ENCODE assay signal across 8 cellular contexts in genomic region chr1:183023601-183024351, GRCh38. TPM values are rescaled to one million over a fixed set of nuclear protein-coding genes. Genes with fewer than 3 reads are reported as not detected.
DNase-seq lines count a peak whose midpoint lies in the region; ATAC-seq and TF ChIP-seq lines count a peak whose summit lies in the region.

No MANE protein-coding gene starts in this region.

- peaks cover 51% of the 10 kb centered on the region for H3K79me2 ChIP-seq in SK-N-SH (ENCODE audit: insufficient read depth)

- H3K9me2 ChIP-seq in SK-N-SH = no peaks in the 10 kb centered on the region

- peaks cover 75% of the 10 kb centered on the region for H3K27me3 Mint-ChIP-seq in central memory CD8-positive, alpha-beta T cell

- H3K4me3 ChIP-seq in LNCaP clone FGC (ENCODE audit: low read depth, low read length) (peak overlapping the region; percentile 79), SK-N-SH (ENCODE audit: low read depth in 2 of 2, low read length in 1 of 2) (peak overlapping the region; percentile 70 to 97)

- peaks cover 11% of the 10 kb centered on the region for H3F3A ChIP-seq in SK-N-SH (replicated peaks; ENCODE audit: insufficient read depth)

- H2AFZ ChIP-seq in SK-N-SH (ENCODE audit: low read depth) = no peak overlapping the region

- H3K4me1 ChIP-seq in SK-N-SH (ENCODE audit: control insufficient read depth in 1 of 2, insufficient read depth in 2 of 2, low read depth in 1 of 2, low read length in 1 of 2) = peaks cover 34 to 39% of the 10 kb centered on the region in 2 experiments

- peaks cover 0 to 5% of the 10 kb centered on the region in 2 experiments for H3K36me3 ChIP-seq in SK-N-SH (replicated peaks in 1 of 2; ENCODE audit: control insufficient read depth in 1 of 2, insufficient read depth in 2 of 2, low read length in 1 of 2)

- DNase-seq in NCI-H1436 (lab: John Stamatoyannopoulos, UW) (peak; percentile 11), NCI-H1436 treated with DMSO at 0.1 percent for 48 hours (lab: John Stamatoyannopoulos, UW) (no peak), HCEC 1CT (peak; percentile 60), LNCaP clone FGC (ENCODE audit: low read depth) (peak; percentile 71), SK-N-SH (peak; percentile 81), left colon (peak; percentile 82 to 83)
- no peak for DNase-seq in central memory CD8-positive, alpha-beta T cell (ENCODE audit: low spot score in 2 of 2)
- DNase-seq in stimulated activated CD4-positive, alpha-beta T cell treated with anti-CD3 and anti-CD28 coated beads, Interleukin-4, amount 100 ng/mL, for 1 hour = peak; percentile 36

- WGBS in SK-N-SH (ENCODE audit: low lambda C conversion rate) = 3% methylated on average over 8 of the region's 71 CpGs

- H3K36me3 Mint-ChIP-seq in central memory CD8-positive, alpha-beta T cell (ENCODE audit: insufficient read depth) = peaks cover 3% of the 10 kb centered on the region

- peak; percentile 38 for TF ChIP-seq RAD21 in SK-N-SH (IDR thresholded peaks at IDR 0.05; ENCODE audit: low read length)

- peaks cover 18% of the 10 kb centered on the region for H3K4me1 Mint-ChIP-seq in central memory CD8-positive, alpha-beta T cell

- H4K20me1 ChIP-seq in SK-N-SH (ENCODE audit: insufficient read depth) = peaks cover 34% of the 10 kb centered on the region

- POLR2A ChIA-PET in SK-N-SH (lab: Yijun Ruan, JAX) = no interaction called here

- H3K9me3 Mint-ChIP-seq in central memory CD8-positive, alpha-beta T cell = no peaks in the 10 kb centered on the region

- H3K4me2 ChIP-seq in SK-N-SH = peak overlapping the region; percentile 80

- peak overlapping the region; percentile 89 to 100 for H3K27ac ChIP-seq in SK-N-SH (ENCODE audit: low read depth in 2 of 2, low read length in 1 of 2)

- H3K27ac Mint-ChIP-seq in central memory CD8-positive, alpha-beta T cell (ENCODE audit: low read depth) = no peak overlapping the region

- TF ChIP-seq EP300 in SK-N-SH (IDR thresholded peaks at IDR 0.05; ENCODE audit: borderline replicate concordance in 1 of 2, low read depth in 1 of 2, low read length in 1 of 2) = no peak

- no peaks in the 10 kb centered on the region for H3K9me3 ChIP-seq in SK-N-SH

- intact Hi-C loops in left colon (cut with DNase I, micrococcal nuclease) = no loop called here

- ATAC-seq in central memory CD8-positive, alpha-beta T cell (replicated peaks; ENCODE audit: extremely low read depth, poor library complexity, severe bottlenecking) = peak; percentile 32
- peak; percentile 87 for ATAC-seq in left colon

- peak overlapping the region; percentile 76 for H3K9ac ChIP-seq in SK-N-SH

- no peaks in the 10 kb centered on the region for H3K27me3 ChIP-seq in SK-N-SH (ENCODE audit: insufficient read depth)

- TF ChIP-seq CTCF in LNCaP clone FGC (IDR thresholded peaks at IDR 0.05; ENCODE audit: control insufficient read depth, extremely low read depth, insufficient read depth) = peak; percentile 71
- TF ChIP-seq CTCF in SK-N-SH (IDR thresholded peaks at IDR 0.05) = peak; percentile 59

- CTCF ChIA-PET in SK-N-SH (lab: Yijun Ruan, JAX) = interaction anchor here (1.1 to 4.3 kb wide), 5 partner anchors 11 to 140 kb away, joined by 3 to 21 read pairs (median 3); no protein-coding TSS in a partner anchor

- H3K4me3 Mint-ChIP-seq in central memory CD8-positive, alpha-beta T cell = peak overlapping the region; percentile 79

TF ChIP-seq in SK-N-SH, 30 proteins besides CTCF, POLR2A, EP300 and RAD21:
- TF ChIP-seq MAX (IDR thresholded peaks at IDR 0.05; ENCODE audit: low read depth) = peak; percentile 87
- TF ChIP-seq MXI1 (IDR thresholded peaks at IDR 0.05; ENCODE audit: low read depth, low read length) = peak; percentile 87; the same call in 1 of the 2 replicates
- TF ChIP-seq SIN3A (IDR thresholded peaks at IDR 0.05; ENCODE audit: borderline replicate concordance, low read depth, low read length) = peak; percentile 86
- TF ChIP-seq PBX3 (IDR thresholded peaks at IDR 0.05) = no peak
- no peak for TF ChIP-seq ELF1 (IDR thresholded peaks at IDR 0.05)
- peak; percentile 54; the same call in 1 of the 2 replicates for TF ChIP-seq SMC3 (IDR thresholded peaks at IDR 0.05; ENCODE audit: low read depth, low read length)
- TF ChIP-seq YY1 (IDR thresholded peaks at IDR 0.05; ENCODE audit: low read depth) = no peak
- 0 out of 2 replicates have a peak, but pooled peaks have one; percentile 14 for TF ChIP-seq FOXJ3 (CRISPR knock-in tag; IDR thresholded peaks at IDR 0.05)

RNA-seq across cellular contexts. Expression of gene LAMC1, which starts 0.6 kb away (rescaled TPM):
- 90.4 and 101 TPM in 2 replicates for polyA plus RNA-seq in SK-N-SH (2012; rRNA removed)
- polyA plus RNA-seq in SK-N-SH (2012; cell fraction: cytosol; rRNA removed) = 123 and 125 TPM in 2 replicates
- polyA plus RNA-seq in SK-N-SH (2012; cell fraction: nucleus; rRNA removed) = 56.1 and 106 TPM in 2 replicates
- total RNA-seq in left colon = 10 to 100 TPM; 32.3 to 54.8 TPM

Comparison
In these comparisons a context has a peak if more than half of its experiments do, and no peak if none do; other contexts are left out.
1. DNase-seq: peak in NCI-H1436 (single experiment), HCEC 1CT (single experiment), LNCaP clone FGC (single experiment), SK-N-SH (single experiment), left colon (2 of 2) and stimulated activated CD4-positive, alpha-beta T cell treated with anti-CD3 and anti-CD28 coated beads, Interleukin-4, amount 100 ng/mL, for 1 hour (single experiment); none in NCI-H1436 treated with DMSO at 0.1 percent for 48 hours (single experiment) and central memory CD8-positive, alpha-beta T cell (0 of 2).